Comparison of ENCODE assay signal across 8 cellular contexts in the genomic region with DNA sequence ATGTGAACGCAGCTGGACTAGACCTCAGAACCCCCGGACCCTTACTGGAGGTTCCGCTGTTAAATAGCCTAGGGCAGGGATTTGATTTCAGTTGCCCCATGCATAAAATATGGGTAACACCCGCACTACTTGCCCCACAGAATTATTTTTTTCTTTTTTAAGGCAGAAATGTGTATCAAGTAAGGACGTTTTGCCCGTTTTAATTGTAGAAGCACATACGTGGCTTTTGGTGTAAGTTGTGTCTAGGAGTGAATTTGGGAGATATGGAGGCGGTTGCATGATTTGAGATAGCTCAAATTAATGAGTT. TPM values are rescaled to one million over a fixed set of nuclear protein-coding genes. Genes with fewer than 3 reads are reported as not detected.
DNase-seq lines count a peak whose midpoint lies in the region; ATAC-seq and TF ChIP-seq lines count a peak whose summit lies in the region.

No MANE protein-coding gene starts in this region.

- peak overlapping the region; percentile 89 for H3K4me3 Mint-ChIP-seq in osteocyte (ENCODE audit: unreplicated experiment)

- BruUV-seq in Panc1 (replicated peaks; lab: Mats Ljungman, UMichigan), result TSS peak; percentile 97

- no peaks in the 10 kb centered on the region for H3K9me3 ChIP-seq in Panc1 (ENCODE audit: control insufficient read depth, insufficient read depth, low read depth, low read length)
- no peaks in the 10 kb centered on the region for H3K9me3 ChIP-seq in esophagus muscularis mucosa

- CTCF ChIA-PET in Panc1 (lab: Charles Lee), result no interaction called here

- POLR2A ChIA-PET in Panc1 (lab: Charles Lee), result interaction anchor here (0.6 kb wide), 1 partner anchor 82 kb away, joined by 3 read pairs; no protein-coding TSS in a partner anchor

- H3K9me3 Mint-ChIP-seq in osteocyte (ENCODE audit: unreplicated experiment), result no peaks in the 10 kb centered on the region

- TF ChIP-seq EP300 in esophagus muscularis mucosa (IDR thresholded peaks at IDR 0.05), result no peak

- H3K36me3 ChIP-seq in Panc1 (ENCODE audit: control insufficient read depth, insufficient read depth, low read length), result peaks cover 7% of the 10 kb centered on the region
- H3K36me3 ChIP-seq in esophagus muscularis mucosa, result peaks cover 0 to 4% (median 0%) of the 10 kb centered on the region in 4 donors

- TF ChIP-seq CTCF in Panc1 (IDR thresholded peaks at IDR 0.05), result no peak
- no peak for TF ChIP-seq CTCF in esophagus muscularis mucosa (IDR thresholded peaks at IDR 0.05)
- TF ChIP-seq CTCF in osteocyte (IDR thresholded peaks at IDR 0.05), result no peak

- WGBS in esophagus muscularis mucosa, result 6% methylated on average over 8 of the region's 8 CpGs

- peak; percentile 3 for ATAC-seq in Panc1
- no peak for ATAC-seq in HG03175 (IDR thresholded peaks at IDR 0.05; ENCODE audit: unreplicated experiment)

- H3K4me1 Mint-ChIP-seq in osteocyte (ENCODE audit: unreplicated experiment), result peaks cover 36% of the 10 kb centered on the region

- peaks cover 5% of the 10 kb centered on the region for H3K27me3 Mint-ChIP-seq in osteocyte (ENCODE audit: unreplicated experiment)

- peak overlapping the region; percentile 76 for H3K27ac Mint-ChIP-seq in osteocyte (ENCODE audit: unreplicated experiment)

- in situ Hi-C loops in Panc1 (cut with HindIII; ENCODE audit: low pct_unique_long_range_greater_than_20kb, low sequenced_read_pairs), result no loop called here

- peak overlapping the region; percentile 94 for H3K27ac ChIP-seq in Panc1 (ENCODE audit: low read length)
- peak overlapping the region; percentile 86 to 95 (median 90) for H3K27ac ChIP-seq in esophagus muscularis mucosa (replicated peaks in 1 of 4)

- H3K27me3 ChIP-seq in Panc1 (ENCODE audit: control insufficient read depth, insufficient read depth, low read length) (peaks cover 4% of the 10 kb centered on the region; the same call in 1 of the 2 replicates), esophagus muscularis mucosa (no peaks in the 10 kb centered on the region)

- peak overlapping the region; percentile 82 to 95 for H3K4me3 ChIP-seq in Panc1 (ENCODE audit: low read depth in 2 of 2, low read length in 2 of 2)
- H3K4me3 ChIP-seq in esophagus muscularis mucosa, result peak overlapping the region; percentile 69 to 94 (median 85)

- H3K4me1 ChIP-seq in Panc1 (ENCODE audit: control insufficient read depth, insufficient read depth, low read length) (peaks cover 26% of the 10 kb centered on the region), esophagus muscularis mucosa (peaks cover 16 to 42% (median 34%) of the 10 kb centered on the region in 4 donors)

- peak; percentile 30 for DNase-seq in NCI-H446 treated with DMSO at 0.1 percent for 48 hours (lab: John Stamatoyannopoulos, UW)
- no peak for DNase-seq in NCI-H446 (lab: John Stamatoyannopoulos, UW)
- DNase-seq in Panc1 (ENCODE audit: low read depth, low spot score), result no peak
- DNase-seq in esophagus muscularis mucosa (ENCODE audit: extremely low spot score), result no peak
- DNase-seq in osteocyte (ENCODE audit: extremely low spot score, unreplicated experiment), result no peak
- no peak for DNase-seq in middle frontal gyrus (ENCODE audit: extremely low spot score, low spot score)
- DNase-seq in AML-193 (lab: John Stamatoyannopoulos, UW), result no peak

- TF ChIP-seq POLR2A in esophagus muscularis mucosa (IDR thresholded peaks at IDR 0.05; ENCODE audit: low read depth), result no peak

- intact Hi-C loops in Panc1 (cut with micrococcal nuclease; ENCODE audit: unreplicated experiment) (loop anchor here (5.0 kb wide), 1 partner anchor 107 kb away; no protein-coding TSS in a partner anchor), esophagus muscularis mucosa (cut with DNase I) (loop anchor here (5.0 to 10.0 kb wide), 5 partner anchors 105 to 457 kb away; a partner anchor contains a TSS)

- peaks cover 4% of the 10 kb centered on the region for H3K36me3 Mint-ChIP-seq in osteocyte (ENCODE audit: unreplicated experiment)

RNA-seq across cellular contexts. Expression of a gene that starts 0.6 kb away (rescaled TPM):
- total RNA-seq in Panc1 (2021; ENCODE audit: unreplicated experiment) (29.5 TPM), esophagus muscularis mucosa (10 to 100 TPM; 30.0 to 36.7 (median 35.2) TPM), osteocyte (28.0 and 28.1 TPM in 2 replicates)
- 8.2 TPM for polyA plus RNA-seq in Panc1 (2012; ENCODE audit: insufficient read length)
